In genomic region chr4:4859799-4860380, GRCh38 we compare ENCODE assay signal across 8 cellular contexts. TPM values are rescaled to one million over a fixed set of nuclear protein-coding genes. Genes with fewer than 3 reads are reported as not detected.
DNase-seq lines count a peak whose midpoint lies in the region; ATAC-seq and TF ChIP-seq lines count a peak whose summit lies in the region.

No MANE protein-coding gene starts in this region.

- peak overlapping the region in 2 of 4 donors; percentile 13 to 15 for H3K27ac ChIP-seq in transverse colon

- TF ChIP-seq EP300 in transverse colon (IDR thresholded peaks at IDR 0.05; ENCODE audit: low read depth), result no peak

- no peaks in the 10 kb centered on the region for H3K36me3 ChIP-seq in transverse colon

- peaks cover 11 to 49% (median 33%) of the 10 kb centered on the region in 4 donors for H3K4me1 ChIP-seq in transverse colon

- H3K9me3 Mint-ChIP-seq in activated naive CD8-positive, alpha-beta T cell treated with anti-CD3 and anti-CD28 coated beads, Interleukin-2, amount 50 U/mL, for 24 hours, result no peaks in the 10 kb centered on the region

- no peak overlapping the region for H3K27ac Mint-ChIP-seq in activated naive CD8-positive, alpha-beta T cell treated with anti-CD3 and anti-CD28 coated beads, Interleukin-2, amount 50 U/mL, for 24 hours

- WGBS in transverse colon (ENCODE audit: low coverage in 1 of 2), 2 donors, result 3% methylated on average over 34 of the region's 65 CpGs; no CpG with 5 or more reads in 1 of the 2 donors

- H3K27me3 Mint-ChIP-seq in activated naive CD8-positive, alpha-beta T cell treated with anti-CD3 and anti-CD28 coated beads, Interleukin-2, amount 50 U/mL, for 24 hours, result peaks cover 80% of the 10 kb centered on the region

- H3K9me3 ChIP-seq in transverse colon, result no peaks in the 10 kb centered on the region

- ATAC-seq in HG03097 (IDR thresholded peaks at IDR 0.05; ENCODE audit: low FRiP score, unreplicated experiment), result peak; percentile 19
- ATAC-seq in activated naive CD8-positive, alpha-beta T cell treated with anti-CD3 and anti-CD28 coated beads, Interleukin-2, amount 50 U/mL, for 24 hours, result peak; percentile 33

- peak; percentile 46 for DNase-seq in NCI-H2227 (lab: John Stamatoyannopoulos, UW; ENCODE audit: unreplicated experiment)
- DNase-seq in NCI-H2227 treated with DMSO at 0.1 percent for 48 hours (lab: John Stamatoyannopoulos, UW), result no peak
- DNase-seq in activated naive CD8-positive, alpha-beta T cell treated with anti-CD3 and anti-CD28 coated beads, Interleukin-2, amount 50 U/mL, for 24 hours, result no peak
- peak; percentile 37 for DNase-seq in left kidney (ENCODE audit: low read depth, low spot score)
- no peak for DNase-seq in transverse colon
- DNase-seq in stimulated activated CD4-positive, alpha-beta T cell treated with anti-CD3 and anti-CD28 coated beads, Interleukin-2, amount 100 ng/mL, for 48 hours, result no peak
- DNase-seq in HK-2 (ENCODE audit: unreplicated experiment), result no peak

- in situ Hi-C loops in transverse colon (cut with MboI; ENCODE audit: low pct_ligation_motif_present in 1 of 4, low pct_unique_long_range_greater_than_20kb in 1 of 4, low sequenced_read_pairs in 3 of 4), result loop anchor here in 1 of 4 donors (25.0 kb wide), 1 partner anchor 373 kb away; no protein-coding TSS in a partner anchor

- H3K4me3 Mint-ChIP-seq in activated naive CD8-positive, alpha-beta T cell treated with anti-CD3 and anti-CD28 coated beads, Interleukin-2, amount 50 U/mL, for 24 hours, result no peak overlapping the region

- peaks cover 100% of the 10 kb centered on the region for H3K27me3 ChIP-seq in transverse colon

- no peak for TF ChIP-seq CTCF in transverse colon (IDR thresholded peaks at IDR 0.05)

- no peaks in the 10 kb centered on the region for H3K36me3 Mint-ChIP-seq in activated naive CD8-positive, alpha-beta T cell treated with anti-CD3 and anti-CD28 coated beads, Interleukin-2, amount 50 U/mL, for 24 hours (ENCODE audit: low read depth)

- TF ChIP-seq POLR2A in transverse colon (IDR thresholded peaks at IDR 0.05), result no peak

- H3K4me3 ChIP-seq in transverse colon, result peak overlapping the region; percentile 38 to 69 (median 50)

- peaks cover 37% of the 10 kb centered on the region for H3K4me1 Mint-ChIP-seq in activated naive CD8-positive, alpha-beta T cell treated with anti-CD3 and anti-CD28 coated beads, Interleukin-2, amount 50 U/mL, for 24 hours

- intact Hi-C loops in transverse colon (cut with DNase I; ENCODE audit: low total_unique reads), result no loop called here

RNA-seq across cellular contexts. Expression of gene MSX1, which starts 0.4 kb away (rescaled TPM):
- under 1 TPM in 1 of 4 donors, not detected in 3; 0.41 TPM for total RNA-seq in transverse colon

Comparison
In these comparisons a context has a peak if more than half of its experiments do, and no peak if none do; other contexts are left out.
1. DNase-seq: peak in NCI-H2227 (single experiment) and left kidney (single experiment); none in NCI-H2227 treated with DMSO at 0.1 percent for 48 hours (single experiment), activated naive CD8-positive, alpha-beta T cell treated with anti-CD3 and anti-CD28 coated beads, Interleukin-2, amount 50 U/mL, for 24 hours (single experiment), transverse colon (single experiment), stimulated activated CD4-positive, alpha-beta T cell treated with anti-CD3 and anti-CD28 coated beads, Interleukin-2, amount 100 ng/mL, for 48 hours (0 of 2) and HK-2 (single experiment).